20 cellular contexts compared by ENCODE assay signal in genomic region chr7:3943265-3943664, GRCh38.
A peak's percentile ranks its signal among the peaks of the same experiment; 100 is the strongest.
DNase-seq lines count a peak whose midpoint lies in the region; ATAC-seq, FAIRE-seq and TF ChIP-seq lines count a peak whose summit lies in the region.
"Had no signal": no experiment of that assay in that cellular context is flagged by ENCODE, and none has a peak within 500 bp of the region (broad histone marks: within the 10 kb centered on the region; RNA-seq: fewer than 3 reads in every experiment).

No MANE protein-coding gene starts in this region.

- H2AFZ ChIP-seq in H1 (ENCODE audit: low read length): no peak overlapping the region

- DNase-seq in NCI-H345 (lab: John Stamatoyannopoulos, UW) (peak; percentile 18), NCI-H345 treated with DMSO at 0.1 percent for 48 hours (lab: John Stamatoyannopoulos, UW; ENCODE audit: unreplicated experiment) (no peak), H1 (ENCODE audit: low read depth in 1 of 2, low spot score in 2 of 2) (peak in 1 of 2 experiments; percentile 52), lower lobe of right lung (no peak), urothelium cell line (ENCODE audit: low spot score) (no peak), CD14-positive monocyte (ENCODE audit: low spot score) (no peak), NCI-H2081 (lab: John Stamatoyannopoulos, UW) (no peak)
- DNase-seq: activated CD4-positive, alpha-beta T cell treated with anti-CD3 and anti-CD28 coated beads, Interleukin-2, amount 10 ng/mL, durations not matched to agents 7 days and 5 days; amygdala; head of caudate nucleus; MV-4-11; Peyer's patch; psoas muscle; stimulated activated CD4-positive, alpha-beta T cell treated with anti-CD3 and anti-CD28 coated beads, Interleukin-12 subunit alpha, Interleukin-12 subunit beta, amount 100 ng/mL, for 4 hours had no signal

- no peak for TF ChIP-seq POLR2A in H1 (IDR thresholded peaks at IDR 0.05; ENCODE audit: control extremely low read depth in 1 of 2, low read depth in 2 of 2, low read length in 2 of 2)

- H2BK5ac ChIP-seq in H1 (ENCODE audit: low read depth, low read length): peak overlapping the region; percentile 72; the same call in 1 of the 2 replicates

- H3K79me1 ChIP-seq in H1 (ENCODE audit: low read depth, low read length): no peaks in the 10 kb centered on the region

- CTCF ChIA-PET in H1 (lab: Charles Lee; ENCODE audit: partially characterized antibody): no interaction called here

- peak overlapping the region; percentile 83; the same call in 1 of the 2 replicates for H3K18ac ChIP-seq in H1 (ENCODE audit: extremely low read depth, low read length)

- H3K27ac ChIP-seq in H1 (ENCODE audit: low read depth, low read length): no peak overlapping the region
- H3K27ac ChIP-seq in lower lobe of right lung: no peak overlapping the region
- H3K27ac ChIP-seq: BLaER1, Peyer's patch, psoas muscle had no signal

- no peak overlapping the region for H3K4me3 Mint-ChIP-seq in CD14-positive monocyte
- H3K4me3 Mint-ChIP-seq: activated CD4-positive, alpha-beta T cell treated with anti-CD3 and anti-CD28 coated beads, Interleukin-2, amount 10 ng/mL, durations not matched to agents 7 days and 5 days; central memory CD8-positive, alpha-beta T cell; neural crest cell had no signal

- no peaks in the 10 kb centered on the region for H3K23me2 ChIP-seq in H1 (ENCODE audit: low read depth, low read length)

- no peak overlapping the region for H4K91ac ChIP-seq in H1 (replicated peaks; ENCODE audit: insufficient read length, low read length)

- TF ChIP-seq CTCF in H1 (IDR thresholded peaks at IDR 0.05; ENCODE audit: control extremely low read depth in 1 of 3, insufficient read depth in 1 of 3, low read depth in 1 of 3, low read length in 3 of 3): no peak
- TF ChIP-seq CTCF in lower lobe of right lung (IDR thresholded peaks at IDR 0.05): no peak
- TF ChIP-seq CTCF in CD14-positive monocyte (IDR thresholded peaks at IDR 0.05): no peak

- no peak overlapping the region for H2BK120ac ChIP-seq in H1 (replicated peaks; ENCODE audit: low read depth, low read length)

- H2BK12ac ChIP-seq in H1 (ENCODE audit: low read depth, low read length): 0 out of 2 replicates have a peak overlapping the region, but pooled peaks have one; percentile 28

- no peaks in the 10 kb centered on the region for H3K4me1 Mint-ChIP-seq in CD14-positive monocyte
- H3K4me1 Mint-ChIP-seq: activated CD4-positive, alpha-beta T cell treated with anti-CD3 and anti-CD28 coated beads, Interleukin-2, amount 10 ng/mL, durations not matched to agents 7 days and 5 days; central memory CD8-positive, alpha-beta T cell had no signal

- H3K79me2 ChIP-seq in H1 (ENCODE audit: control insufficient read depth in 1 of 2, insufficient read depth in 2 of 2, low read length in 2 of 2): no peaks in the 10 kb centered on the region

- no peak overlapping the region for H2AK5ac ChIP-seq in H1 (ENCODE audit: low read depth, low read length)

- no peak overlapping the region for H4K8ac ChIP-seq in H1 (ENCODE audit: extremely low read depth, insufficient read depth, low read length)

- H3K4me3 ChIP-seq in H1 (ENCODE audit: extremely low read depth in 1 of 4, insufficient read depth in 2 of 4, low read depth in 3 of 4, low read length in 4 of 4): no peak overlapping the region
- H3K4me3 ChIP-seq in lower lobe of right lung: no peak overlapping the region
- H3K4me3 ChIP-seq: BLaER1, Peyer's patch, psoas muscle had no signal

- no peaks in the 10 kb centered on the region for H3K36me3 ChIP-seq in H1 (ENCODE audit: control insufficient read depth in 2 of 4, insufficient read depth in 4 of 4, low read length in 3 of 4)
- no peaks in the 10 kb centered on the region for H3K36me3 ChIP-seq in lower lobe of right lung
- H3K36me3 ChIP-seq: BLaER1, Peyer's patch, thoracic aorta had no signal

- no peak overlapping the region for H3K27ac Mint-ChIP-seq in CD14-positive monocyte
- H3K27ac Mint-ChIP-seq: activated CD4-positive, alpha-beta T cell treated with anti-CD3 and anti-CD28 coated beads, Interleukin-2, amount 10 ng/mL, durations not matched to agents 7 days and 5 days had no signal

- peak overlapping the region in 1 of 2 experiments; percentile 32; a peak in 1 of 4 replicates for H3K4me2 ChIP-seq in H1 (ENCODE audit: insufficient read depth in 1 of 2, low read depth in 2 of 2, low read length in 2 of 2)
- H3K4me2 ChIP-seq: BLaER1 had no signal

- no peak for TF ChIP-seq EP300 in H1 (IDR thresholded peaks at IDR 0.05; ENCODE audit: borderline replicate concordance in 1 of 2, low read depth in 2 of 2, low read length in 2 of 2)

- peaks cover 2 to 3% of the 10 kb centered on the region in 2 experiments; a peak in 1 of 4 replicates for H3K9me3 ChIP-seq in H1 (ENCODE audit: insufficient read depth in 2 of 2, low read depth in 1 of 2, low read length in 1 of 2)
- H3K9me3 ChIP-seq in lower lobe of right lung: no peaks in the 10 kb centered on the region
- H3K9me3 ChIP-seq: Peyer's patch had no signal

- no peak overlapping the region for H4K5ac ChIP-seq in H1 (ENCODE audit: insufficient read length, low read depth, low read length)

- H3K9me3 Mint-ChIP-seq in CD14-positive monocyte: peaks cover 6 to 26% (median 15%) of the 10 kb centered on the region in 7 donors

- no peak overlapping the region for H2BK15ac ChIP-seq in H1 (ENCODE audit: low read length)

- no peak overlapping the region for H3K9ac ChIP-seq in H1 (replicated peaks in 1 of 4; ENCODE audit: extremely low read depth in 1 of 4, low read depth in 3 of 4, low read length in 3 of 4)
- H3K9ac ChIP-seq: BLaER1 had no signal

- 91% methylated on average over 14 of the region's 16 CpGs; no CpG with 5 or more reads in 1 of the 2 experiments for WGBS in H1 (ENCODE audit: extremely low coverage in 1 of 2, insufficient coverage in 1 of 2, insufficient read length in 1 of 2, insufficient replicate concordance in 2 of 2, low coverage in 1 of 2, low lambda C conversion rate in 2 of 2, missing lambda C conversion rate in 1 of 2), 2 experiments

- FAIRE-seq in H1 (lab: Jason Lieb, UNC) (no peak), urothelium cell line (lab: Jason Lieb, UNC) (peak; percentile 46)
- FAIRE-seq: A204.1 had no signal

- H3K27me3 Mint-ChIP-seq in CD14-positive monocyte (ENCODE audit: low read depth in 3 of 3): peaks cover 0 to 1% (median 0%) of the 10 kb centered on the region in 3 donors
- H3K27me3 Mint-ChIP-seq: activated CD4-positive, alpha-beta T cell treated with anti-CD3 and anti-CD28 coated beads, Interleukin-2, amount 10 ng/mL, durations not matched to agents 7 days and 5 days had no signal

- ATAC-seq in lower lobe of right lung (peak; percentile 27 to 51), GM18873 (IDR thresholded peaks at IDR 0.05; ENCODE audit: low FRiP score, unreplicated experiment) (no peak)

- H3K14ac ChIP-seq in H1 (ENCODE audit: insufficient read length): no peak overlapping the region

- no peaks in the 10 kb centered on the region for H3K27me3 ChIP-seq in H1 (replicated peaks in 1 of 4; ENCODE audit: control insufficient read depth in 3 of 4, extremely low read depth in 1 of 4, insufficient read depth in 3 of 4, low read length in 3 of 4)
- H3K27me3 ChIP-seq in lower lobe of right lung (ENCODE audit: low read depth): no peaks in the 10 kb centered on the region
- H3K27me3 ChIP-seq: BLaER1, Peyer's patch had no signal

- H3K4me1 ChIP-seq in H1 (replicated peaks in 1 of 4; ENCODE audit: control insufficient read depth in 3 of 4, insufficient read depth in 4 of 4, low read length in 3 of 4): peaks cover 0 to 9% (median 2%) of the 10 kb centered on the region in 4 experiments; a peak in 4 of 7 replicates
- peaks cover 9% of the 10 kb centered on the region for H3K4me1 ChIP-seq in lower lobe of right lung
- H3K4me1 ChIP-seq: Peyer's patch, psoas muscle had no signal

- TF ChIP-seq RAD21 in H1 (IDR thresholded peaks at IDR 0.05 in 1 of 2, conservative IDR thresholded peaks at IDR 0.05 in 1 of 2; ENCODE audit: low read depth in 2 of 2, low read length in 2 of 2): no peak

- H3K4ac ChIP-seq in H1 (replicated peaks; ENCODE audit: insufficient read length, low read depth, low read length): no peak overlapping the region

- H3K23ac ChIP-seq in H1 (ENCODE audit: insufficient read length): no peak overlapping the region

- H3K56ac ChIP-seq in H1 (replicated peaks; ENCODE audit: insufficient read length, low read depth, low read length): no peak overlapping the region

- H4K20me1 ChIP-seq in H1 (replicated peaks in 1 of 2; ENCODE audit: control insufficient read depth in 1 of 2, insufficient read depth in 2 of 2, low read length in 2 of 2): no peaks in the 10 kb centered on the region
- H4K20me1 ChIP-seq: BLaER1 had no signal

- intact Hi-C loops in lower lobe of right lung (cut with DNase I) (no loop called here), CD14-positive monocyte (cut with micrococcal nuclease) (no loop called here)

- H3K36me3 Mint-ChIP-seq in CD14-positive monocyte: no peaks in the 10 kb centered on the region

- H2BK20ac ChIP-seq in H1 (ENCODE audit: low read length): no peak overlapping the region

- POLR2A ChIA-PET in H1 (lab: Charles Lee; ENCODE audit: partially characterized antibody): interaction anchor here (0.6 kb wide), 1 partner anchor 341 kb away, joined by 5 read pairs; no protein-coding TSS in a partner anchor
